In genomic region chr3:17605032-17605431, GRCh38 we compare ENCODE assay signal across 11 cellular contexts.
DNase-seq lines count a peak whose midpoint lies in the region; ATAC-seq and TF ChIP-seq lines count a peak whose summit lies in the region.
"Had no signal": no experiment of that assay in that cellular context is flagged by ENCODE, and none has a peak within 500 bp of the region (broad histone marks: within the 10 kb centered on the region; RNA-seq: fewer than 3 reads in every experiment).

No MANE protein-coding gene starts in this region.

- POLR2A ChIA-PET in WTC11 (lab: Charles Lee): no interaction called here

- no peak overlapping the region for H3K27ac ChIP-seq in hepatocyte

- H3K9me3 ChIP-seq in hepatocyte (ENCODE audit: low read depth): no peaks in the 10 kb centered on the region

- no peak overlapping the region for H3K4me3 Mint-ChIP-seq in WTC11
- H3K4me3 Mint-ChIP-seq: activated T-cell treated with anti-CD3 and anti-CD28 coated beads, Interleukin-2, amount 50 U/mL, for 24 hours had no signal

- H3K27ac Mint-ChIP-seq in WTC11: peak overlapping the region; percentile 45
- H3K27ac Mint-ChIP-seq: activated T-cell treated with anti-CD3 and anti-CD28 coated beads, Interleukin-2, amount 50 U/mL, for 24 hours had no signal

- H3K27me3 Mint-ChIP-seq in WTC11 (ENCODE audit: low read depth): no peaks in the 10 kb centered on the region
- H3K27me3 Mint-ChIP-seq: activated T-cell treated with anti-CD3 and anti-CD28 coated beads, Interleukin-2, amount 50 U/mL, for 24 hours had no signal

- no peak overlapping the region for H2AFZ ChIP-seq in hepatocyte

- H3K4me2 ChIP-seq in hepatocyte: no peak overlapping the region

- ATAC-seq in WTC11: no peak
- ATAC-seq in GM18498 (IDR thresholded peaks at IDR 0.05; ENCODE audit: unreplicated experiment): no peak
- ATAC-seq: left colon had no signal

- no peak for TF ChIP-seq CTCF in HFF-Myc (IDR thresholded peaks at IDR 0.05; ENCODE audit: low read depth, low read length, missing control alignments)
- TF ChIP-seq CTCF in WTC11 (IDR thresholded peaks at IDR 0.05): no peak
- no peak for TF ChIP-seq CTCF in hepatocyte (IDR thresholded peaks at IDR 0.05; ENCODE audit: poor library complexity)

- DNase-seq in AG08396 (ENCODE audit: low spot score) (peak; percentile 36), HFF-Myc (ENCODE audit: extremely low read depth, low read depth) (peak; percentile 35), WTC11 (ENCODE audit: low spot score) (no peak), hepatocyte (ENCODE audit: low spot score) (peak; percentile 15), HuH-7 (ENCODE audit: low spot score) (no peak)
- DNase-seq in activated T-cell treated with anti-CD3 and anti-CD28 coated beads, Interleukin-2, amount 50 U/mL, for 48 hours: no peak
- DNase-seq in activated CD8-positive, alpha-beta memory T cell treated with anti-CD3 and anti-CD28 coated beads, Interleukin-2, amount 50 U/mL, for 48 hours: no peak
- DNase-seq: activated T-cell treated with anti-CD3 and anti-CD28 coated beads, Interleukin-2, amount 50 U/mL, for 24 hours; KBM-7; left colon had no signal

- H3K36me3 Mint-ChIP-seq in WTC11: peaks cover 4% of the 10 kb centered on the region; the same call in 1 of the 2 replicates

- peaks cover 7% of the 10 kb centered on the region for H3K79me2 ChIP-seq in hepatocyte

- no peaks in the 10 kb centered on the region for H4K20me1 ChIP-seq in hepatocyte (ENCODE audit: insufficient read depth, poor library complexity, severe bottlenecking)

- CTCF ChIA-PET in WTC11 (lab: Charles Lee): no interaction called here

- H3K4me3 ChIP-seq in HFF-Myc (replicated peaks; ENCODE audit: low read depth, low read length) (no peak overlapping the region), hepatocyte (no peak overlapping the region)

- no peaks in the 10 kb centered on the region for H3K9me2 ChIP-seq in hepatocyte (replicated peaks; ENCODE audit: insufficient read depth)

- H3K9me3 Mint-ChIP-seq in WTC11: peaks cover 6% of the 10 kb centered on the region

- H3K4me1 Mint-ChIP-seq in WTC11: peaks cover 36% of the 10 kb centered on the region

- H3K4me1 ChIP-seq in hepatocyte (ENCODE audit: insufficient read depth): no peaks in the 10 kb centered on the region

- H3K27me3 ChIP-seq in hepatocyte: no peaks in the 10 kb centered on the region

- H3K36me3 ChIP-seq in hepatocyte (replicated peaks; ENCODE audit: insufficient read depth, low read depth): no peaks in the 10 kb centered on the region

TF ChIP-seq in WTC11, 78 proteins besides CTCF, POLR2A, EP300 and RAD21:
- TF ChIP-seq ELF4 (CRISPR knock-in tag; IDR thresholded peaks at IDR 0.05; ENCODE audit: low read depth) (no peak), TP53 (CRISPR knock-in tag; IDR thresholded peaks at IDR 0.05) (no peak), NR3C1 (CRISPR knock-in tag; conservative IDR thresholded peaks at IDR 0.05; ENCODE audit: low read depth) (no peak), TEAD4 (CRISPR knock-in tag; IDR thresholded peaks at IDR 0.05) (no peak), NFATC4 (CRISPR knock-in tag; IDR thresholded peaks at IDR 0.05) (no peak), FOXK1 (CRISPR knock-in tag; IDR thresholded peaks at IDR 0.05) (no peak), ZNF263 (CRISPR knock-in tag; IDR thresholded peaks at IDR 0.05; ENCODE audit: low read depth) (no peak), ZNF396 (CRISPR knock-in tag; IDR thresholded peaks at IDR 0.05; ENCODE audit: borderline replicate concordance) (no peak), ZNF281 (CRISPR knock-in tag; IDR thresholded peaks at IDR 0.05) (no peak), FOXJ3 (CRISPR knock-in tag; IDR thresholded peaks at IDR 0.05; ENCODE audit: borderline replicate concordance) (no peak), ZNF512 (CRISPR knock-in tag; IDR thresholded peaks at IDR 0.05; ENCODE audit: borderline replicate concordance) (no peak), OVOL2 (CRISPR knock-in tag; IDR thresholded peaks at IDR 0.05; ENCODE audit: borderline replicate concordance) (no peak), ZNF121 (CRISPR knock-in tag; IDR thresholded peaks at IDR 0.05) (no peak), ATF2 (CRISPR knock-in tag; IDR thresholded peaks at IDR 0.05; ENCODE audit: borderline replicate concordance, low read depth) (no peak), NR2C2 (CRISPR knock-in tag; IDR thresholded peaks at IDR 0.05) (no peak), PRDM15 (CRISPR knock-in tag; IDR thresholded peaks at IDR 0.05) (no peak), ETV6 (CRISPR knock-in tag; IDR thresholded peaks at IDR 0.05) (no peak), ZNF416 (CRISPR knock-in tag; IDR thresholded peaks at IDR 0.05) (no peak)

Comparison
In these comparisons a context has a peak if more than half of its experiments do, and no peak if none do; other contexts are left out.
1. DNase-seq: peak in AG08396 (single experiment), HFF-Myc (single experiment) and hepatocyte (single experiment); none in WTC11 (single experiment), activated T-cell treated with anti-CD3 and anti-CD28 coated beads, Interleukin-2, amount 50 U/mL, for 48 hours (0 of 2), HuH-7 (single experiment) and activated CD8-positive, alpha-beta memory T cell treated with anti-CD3 and anti-CD28 coated beads, Interleukin-2, amount 50 U/mL, for 48 hours (single experiment).